In genomic region chr11:69734841-69735240, GRCh38 we compare ENCODE assay signal across 33 cellular contexts. TPM values are rescaled to one million over a fixed set of nuclear protein-coding genes. Genes with fewer than 3 reads are reported as not detected.
"Had no signal": no experiment of that assay in that cellular context is flagged by ENCODE, and none has a peak within 500 bp of the region (broad histone marks: within the 10 kb centered on the region; RNA-seq: fewer than 3 reads in every experiment).

No MANE protein-coding gene starts in this region.

- H3K4me1 ChIP-seq: colonic mucosa, esophagus squamous epithelium, gastrocnemius medialis, heart right ventricle, left lung, lower lobe of right lung had no signal

- H3K4me3 ChIP-seq: colonic mucosa, esophagus squamous epithelium, gastrocnemius medialis, heart right ventricle, left lung, lower lobe of right lung, mucosa of descending colon had no signal

- H3K9me3 ChIP-seq: colonic mucosa, gastrocnemius medialis, mucosa of descending colon had no signal

- FAIRE-seq: endometrium, islet of Langerhans, keratinocyte had no signal

- H3K27me3 ChIP-seq: colonic mucosa had no signal

- ATAC-seq: effector memory CD8-positive, alpha-beta T cell; esophagus mucosa; gastrocnemius medialis; heart right ventricle; left cardiac atrium; left lung; left ventricle myocardium superior; lower lobe of right lung; mucosa of descending colon had no signal

- H3K36me3 ChIP-seq: colonic mucosa, esophagus squamous epithelium, gastrocnemius medialis, heart right ventricle, left lung, lower lobe of right lung had no signal

- DNase-seq: colonic mucosa; cortex of kidney; effector CD8-positive, alpha-beta T cell; effector memory CD8-positive, alpha-beta T cell; endodermal cell; erythroblast; esophagus squamous epithelium; foreskin fibroblast; foreskin melanocyte; gastrocnemius medialis; glutamatergic neuron; head of caudate nucleus; heart right ventricle; hippocampal formation; left cardiac atrium; left lung; left ventricle myocardium superior; lower lobe of right lung; mesenchymal stem cell; mucosa of descending colon had no signal

- H3K27ac ChIP-seq: colonic mucosa, epithelial cell of prostate, esophagus squamous epithelium, gastrocnemius medialis, heart right ventricle, left lung, lower lobe of right lung had no signal

RNA-seq across cellular contexts. Expression of gene FGF19, which starts 31.0 kb away (rescaled TPM):
- total RNA-seq: dermis microvascular lymphatic vessel endothelial cell, esophagus mucosa, esophagus squamous epithelium, gastrocnemius medialis, glomerular endothelial cell, heart right ventricle, kidney epithelial cell, left cardiac atrium, left lung, left ventricle myocardium superior, lower leg skin, lower lobe of right lung, lung microvascular endothelial cell, mesenteric fat pad, mesothelial cell of epicardium, mucosa of descending colon, myocyte had no signal
- polyA plus RNA-seq: heart right ventricle had no signal

RNA-seq across cellular contexts. Expression of gene FGF4, which starts 40.3 kb away (rescaled TPM):
- total RNA-seq: colonic mucosa, dermis microvascular lymphatic vessel endothelial cell, esophagus mucosa, esophagus squamous epithelium, gastrocnemius medialis, glomerular endothelial cell, heart right ventricle, kidney epithelial cell, left cardiac atrium, left lung, left ventricle myocardium superior, lower leg skin, lower lobe of right lung, lung microvascular endothelial cell, mesenteric fat pad, mesothelial cell of epicardium, mucosa of descending colon, myocyte had no signal
- polyA plus RNA-seq: heart right ventricle, keratinocyte had no signal
